In the genomic region with DNA sequence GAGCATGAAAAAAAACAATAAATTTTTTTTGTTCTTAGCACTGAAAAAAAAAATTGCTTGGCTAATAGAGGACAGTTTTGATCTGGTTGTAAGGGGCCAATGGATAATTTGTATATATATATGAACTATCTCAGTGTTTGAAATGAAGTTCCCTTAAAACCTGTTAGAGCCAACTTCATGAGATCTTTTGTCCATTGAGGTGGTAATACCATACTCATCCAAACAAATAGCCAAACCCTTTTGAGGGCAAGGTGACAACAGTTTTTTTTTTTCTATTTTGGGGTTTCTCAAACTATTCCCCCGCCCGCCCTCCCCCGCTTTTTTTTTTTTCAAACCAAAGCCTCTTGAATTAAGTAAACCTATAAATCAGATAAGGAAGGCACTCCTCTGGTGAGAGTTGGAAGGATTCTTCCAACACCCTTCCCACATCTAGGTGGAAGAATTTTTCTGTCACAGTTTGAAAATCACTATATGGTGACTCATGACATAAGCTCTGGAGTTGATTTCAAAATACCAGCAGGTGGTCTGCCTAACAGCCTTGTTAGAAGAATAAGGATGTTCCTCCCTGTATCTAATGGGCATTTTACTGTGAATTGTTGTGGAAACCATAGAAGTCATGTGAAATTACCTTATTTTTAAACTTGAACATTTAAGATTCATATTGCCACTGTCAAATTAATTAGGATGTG, we compare ENCODE assay signal across 10 cellular contexts. TPM values are rescaled to one million over a fixed set of nuclear protein-coding genes. Genes with fewer than 3 reads are reported as not detected.
DNase-seq lines count a peak whose midpoint lies in the region; ATAC-seq and TF ChIP-seq lines count a peak whose summit lies in the region.
"Had no signal": no experiment of that assay in that cellular context is flagged by ENCODE, and none has a peak within 500 bp of the region (broad histone marks: within the 10 kb centered on the region; RNA-seq: fewer than 3 reads in every experiment).

No MANE protein-coding gene starts in this region.

- peaks cover 40% of the 10 kb centered on the region for H3K4me1 Mint-ChIP-seq in endodermal cell

- H3K9me3 ChIP-seq in endodermal cell (ENCODE audit: control insufficient read depth, low read length), result no peaks in the 10 kb centered on the region
- H3K9me3 ChIP-seq: ovary had no signal

- H3K9ac ChIP-seq in endodermal cell (ENCODE audit: extremely low read depth, low read length, poor library complexity, severe bottlenecking), result no peak overlapping the region

- no peaks in the 10 kb centered on the region for H3K27me3 Mint-ChIP-seq in endodermal cell (ENCODE audit: insufficient read depth)
- H3K27me3 Mint-ChIP-seq: activated naive CD4-positive, alpha-beta T cell treated with anti-CD3 and anti-CD28 coated beads, Interleukin-2, amount 50 U/mL, for 24 hours had no signal

- no peak overlapping the region for H3K4me3 Mint-ChIP-seq in endodermal cell
- H3K4me3 Mint-ChIP-seq: activated naive CD4-positive, alpha-beta T cell treated with anti-CD3 and anti-CD28 coated beads, Interleukin-2, amount 50 U/mL, for 24 hours had no signal

- H3K36me3 Mint-ChIP-seq in endodermal cell (ENCODE audit: low read depth), result peaks cover 23% of the 10 kb centered on the region

- H3K4me3 ChIP-seq in endodermal cell (ENCODE audit: low read length), result peak overlapping the region; percentile 57
- H3K4me3 ChIP-seq: ovary had no signal

- H3K27ac Mint-ChIP-seq in endodermal cell, result peak overlapping the region; percentile 52
- H3K27ac Mint-ChIP-seq: activated naive CD4-positive, alpha-beta T cell treated with anti-CD3 and anti-CD28 coated beads, Interleukin-2, amount 50 U/mL, for 24 hours had no signal

- TF ChIP-seq CTCF in endodermal cell (conservative IDR thresholded peaks at IDR 0.05), result no peak

- peaks cover 35% of the 10 kb centered on the region for H3K36me3 ChIP-seq in endodermal cell (ENCODE audit: control insufficient read depth, insufficient read depth, low read length)
- H3K36me3 ChIP-seq: ovary had no signal

- H3K27me3 ChIP-seq in endodermal cell (ENCODE audit: control insufficient read depth, insufficient read depth, low read length, poor library complexity, severe bottlenecking), result no peaks in the 10 kb centered on the region
- H3K27me3 ChIP-seq: ovary had no signal

- H3K4me1 ChIP-seq in endodermal cell (ENCODE audit: control insufficient read depth, insufficient read depth, low read length), result peaks cover 6% of the 10 kb centered on the region

- DNase-seq in NCI-H345 (lab: John Stamatoyannopoulos, UW) (peak; percentile 30), NCI-H345 treated with DMSO at 0.1 percent for 48 hours (lab: John Stamatoyannopoulos, UW; ENCODE audit: unreplicated experiment) (no peak), NCI-H446 treated with DMSO at 0.1 percent for 48 hours (lab: John Stamatoyannopoulos, UW) (peak; percentile 26), endodermal cell (peak; percentile 59), renal cortical epithelial cell (ENCODE audit: low read depth) (peak; percentile 79), NCI-H510A (lab: John Stamatoyannopoulos, UW) (no peak), retina (no peak)
- DNase-seq: ovary had no signal

- no peaks in the 10 kb centered on the region for H3K9me3 Mint-ChIP-seq in endodermal cell
- H3K9me3 Mint-ChIP-seq: activated naive CD4-positive, alpha-beta T cell treated with anti-CD3 and anti-CD28 coated beads, Interleukin-2, amount 50 U/mL, for 24 hours had no signal

- H3K27ac ChIP-seq in endodermal cell (ENCODE audit: low read depth, low read length), result no peak overlapping the region
- H3K27ac ChIP-seq: ovary had no signal

- WGBS in endodermal cell (ENCODE audit: insufficient coverage in 1 of 2, insufficient read length in 1 of 2), 2 experiments, result no CpG with 5 or more reads among the region's 3 CpGs

- no peak for ATAC-seq in HG02571 (IDR thresholded peaks at IDR 0.05; ENCODE audit: unreplicated experiment)

RNA-seq across cellular contexts. Expression of a gene that starts 10.2 kb away (rescaled TPM):
- total RNA-seq in endodermal cell (100 to 1,000 TPM; 122 to 133 TPM), renal cortical epithelial cell (199 and 235 TPM in 2 replicates)
- polyA plus RNA-seq in endodermal cell (2013, experiment 1 of 2), result 57.3 TPM
- 62.8 TPM for polyA plus RNA-seq in endodermal cell (2013, experiment 2 of 2)

Comparison
In these comparisons a context has a peak if more than half of its experiments do, and no peak if none do; other contexts are left out.
1. DNase-seq: peak in NCI-H345 (single experiment), NCI-H446 treated with DMSO at 0.1 percent for 48 hours (single experiment), endodermal cell (single experiment) and renal cortical epithelial cell (single experiment); none in NCI-H345 treated with DMSO at 0.1 percent for 48 hours (single experiment), NCI-H510A (single experiment) and retina (single experiment).